ENCODE assay signal across 13 cellular contexts in the genomic region with DNA sequence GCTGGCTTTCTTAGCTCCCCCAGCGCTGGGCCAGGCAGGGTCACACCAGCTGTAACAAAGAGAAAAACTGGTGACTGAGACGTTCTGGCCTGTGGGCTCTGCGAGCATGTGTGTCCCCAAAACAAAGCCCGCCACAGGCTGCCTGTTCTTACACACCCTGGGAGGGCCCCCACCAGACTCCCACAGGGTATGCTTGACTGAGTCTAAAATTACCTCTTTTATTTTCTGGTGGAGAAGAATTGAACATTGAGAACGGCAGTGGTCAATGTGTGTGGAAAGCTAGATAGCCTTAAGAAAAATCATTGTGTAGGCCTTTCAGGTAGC. TPM values are rescaled to one million over a fixed set of nuclear protein-coding genes. Genes with fewer than 3 reads are reported as not detected.
DNase-seq lines count a peak whose midpoint lies in the region; ATAC-seq and TF ChIP-seq lines count a peak whose summit lies in the region.
"Had no signal": no experiment of that assay in that cellular context is flagged by ENCODE, and none has a peak within 500 bp of the region (broad histone marks: within the 10 kb centered on the region; RNA-seq: fewer than 3 reads in every experiment).

No MANE protein-coding gene starts in this region.

- H3K36me3 Mint-ChIP-seq in neural progenitor cell: no peaks in the 10 kb centered on the region

- H3K4me3 Mint-ChIP-seq in neural progenitor cell: no peak overlapping the region

- DNase-seq in neural progenitor cell (ENCODE audit: low spot score) (no peak), osteoblast (ENCODE audit: insufficient read length, low spot score, missing footprints) (no peak), colonic mucosa (no peak), NOMO-1 treated with DMSO at 0.1 percent for 48 hours (lab: John Stamatoyannopoulos, UW; ENCODE audit: unreplicated experiment) (no peak), breast epithelium (ENCODE audit: low spot score in 2 of 2) (no peak)
- DNase-seq: Karpas-422, NCI-H82, spleen, T1000 had no signal

- H3K4me1 ChIP-seq in HEK293 (ENCODE audit: control insufficient read depth, insufficient read depth, low read length) (peaks cover 8% of the 10 kb centered on the region; the same call in 1 of the 2 replicates), neural progenitor cell (peaks cover 38% of the 10 kb centered on the region), osteoblast (ENCODE audit: insufficient read depth, low read length) (no peaks in the 10 kb centered on the region), colonic mucosa (no peaks in the 10 kb centered on the region), breast epithelium (no peaks in the 10 kb centered on the region)

- H3K4me1 Mint-ChIP-seq in neural progenitor cell: peaks cover 55% of the 10 kb centered on the region

- H3K9ac ChIP-seq in neural progenitor cell (no peak overlapping the region), colonic mucosa (ENCODE audit: low read depth in 2 of 2, low read length in 2 of 2) (no peak overlapping the region)

- H2AFZ ChIP-seq in neural progenitor cell (replicated peaks) (no peak overlapping the region), osteoblast (ENCODE audit: low read length) (no peak overlapping the region)

- POLR2A ChIA-PET in HEK293 (lab: Yijun Ruan, JAX): no interaction called here

- intact Hi-C loops in colonic mucosa (cut with DNase I): no loop called here
- intact Hi-C loops in breast epithelium (cut with DNase I; ENCODE audit: low total_unique reads): no loop called here

- no peaks in the 10 kb centered on the region for H3K9me3 Mint-ChIP-seq in neural progenitor cell

- ATAC-seq in GM18870 (IDR thresholded peaks at IDR 0.05; ENCODE audit: unreplicated experiment): peak; percentile 29
- ATAC-seq in HG03520 (IDR thresholded peaks at IDR 0.05; ENCODE audit: unreplicated experiment): peak; percentile 51
- ATAC-seq: gastroesophageal sphincter had no signal

- H3K4me3 ChIP-seq in HEK293 (ENCODE audit: low read depth, low read length): no peak overlapping the region
- H3K4me3 ChIP-seq in neural progenitor cell: no peak overlapping the region
- no peak overlapping the region for H3K4me3 ChIP-seq in osteoblast (ENCODE audit: insufficient read depth, low read length)
- no peak overlapping the region for H3K4me3 ChIP-seq in colonic mucosa
- H3K4me3 ChIP-seq in breast epithelium: no peak overlapping the region
- H3K4me3 ChIP-seq: gastroesophageal sphincter, spleen had no signal

- no peak for TF ChIP-seq CTCF in HEK293 (tag by site-specific recombination; IDR thresholded peaks at IDR 0.05)
- TF ChIP-seq CTCF in neural progenitor cell (IDR thresholded peaks at IDR 0.05): no peak
- TF ChIP-seq CTCF in osteoblast (IDR thresholded peaks at IDR 0.05; ENCODE audit: extremely low read depth, low read depth, low read length): no peak
- no peak for TF ChIP-seq CTCF in colonic mucosa (IDR thresholded peaks at IDR 0.05)
- no peak for TF ChIP-seq CTCF in breast epithelium (IDR thresholded peaks at IDR 0.05)

- H3K9me3 ChIP-seq in HEK293 (ENCODE audit: control insufficient read depth, insufficient read depth, low read depth, low read length) (no peaks in the 10 kb centered on the region), neural progenitor cell (ENCODE audit: low read depth) (no peaks in the 10 kb centered on the region), osteoblast (ENCODE audit: low read depth, low read length) (no peaks in the 10 kb centered on the region), colonic mucosa (no peaks in the 10 kb centered on the region), breast epithelium (no peaks in the 10 kb centered on the region)
- H3K9me3 ChIP-seq: gastroesophageal sphincter, spleen had no signal

- H3K27ac ChIP-seq in HEK293 (ENCODE audit: extremely low read depth, low read depth, low read length) (no peak overlapping the region), neural progenitor cell (no peak overlapping the region), osteoblast (ENCODE audit: low read depth, low read length) (no peak overlapping the region), colonic mucosa (no peak overlapping the region), breast epithelium (no peak overlapping the region)

- H3K27me3 ChIP-seq in neural progenitor cell (peaks cover 11% of the 10 kb centered on the region), osteoblast (ENCODE audit: insufficient read depth, low read length) (peaks cover 44% of the 10 kb centered on the region), colonic mucosa (no peaks in the 10 kb centered on the region), breast epithelium (no peaks in the 10 kb centered on the region)

- H3F3A ChIP-seq in neural progenitor cell (ENCODE audit: low read depth): no peaks in the 10 kb centered on the region

- no peak overlapping the region for H3K4me2 ChIP-seq in neural progenitor cell
- no peak overlapping the region for H3K4me2 ChIP-seq in osteoblast (ENCODE audit: insufficient read depth, low read length)

- H3K79me2 ChIP-seq in neural progenitor cell (ENCODE audit: low read depth) (no peaks in the 10 kb centered on the region), osteoblast (ENCODE audit: insufficient read depth, low read length) (no peaks in the 10 kb centered on the region)

- CTCF ChIA-PET in HEK293 (lab: Yijun Ruan, JAX): no interaction called here

- no peak for TF ChIP-seq POLR2A in breast epithelium (IDR thresholded peaks at IDR 0.05)

- no peaks in the 10 kb centered on the region for H3K36me3 ChIP-seq in HEK293 (ENCODE audit: control insufficient read depth in 2 of 2, insufficient read depth in 1 of 2, low read length in 2 of 2)
- H3K36me3 ChIP-seq in neural progenitor cell: no peaks in the 10 kb centered on the region
- H3K36me3 ChIP-seq in osteoblast (ENCODE audit: insufficient read depth, low read length): no peaks in the 10 kb centered on the region
- H3K36me3 ChIP-seq in colonic mucosa: no peaks in the 10 kb centered on the region
- no peaks in the 10 kb centered on the region for H3K36me3 ChIP-seq in breast epithelium
- H3K36me3 ChIP-seq: gastroesophageal sphincter, spleen had no signal

- peak overlapping the region; percentile 29 for H3K27ac Mint-ChIP-seq in neural progenitor cell

- H4K20me1 ChIP-seq in neural progenitor cell (ENCODE audit: low read depth): no peaks in the 10 kb centered on the region
- H4K20me1 ChIP-seq in osteoblast (ENCODE audit: insufficient read depth, low read length): no peaks in the 10 kb centered on the region

- peaks cover 5% of the 10 kb centered on the region for H3K27me3 Mint-ChIP-seq in neural progenitor cell (ENCODE audit: insufficient read depth, low read depth)

TF ChIP-seq in HEK293, 187 proteins besides CTCF, POLR2A, EP300 and RAD21:
- TF ChIP-seq GLIS1 (tag by site-specific recombination; IDR thresholded peaks at IDR 0.05): peak; percentile 83
- no peak for TF ChIP-seq ZNF146 (tag by site-specific recombination; IDR thresholded peaks at IDR 0.05)
- no peak for TF ChIP-seq ZNF155 (tag by site-specific recombination; IDR thresholded peaks at IDR 0.05)

RNA-seq across cellular contexts. Expression of gene C10orf71, which starts 0.8 kb away (rescaled TPM):
- total RNA-seq in neural progenitor cell (ENCODE audit: low replicate concordance): not detected in 2 replicates
- total RNA-seq in osteoblast: not detected in 2 replicates
- not detected for total RNA-seq in colonic mucosa
- not detected for total RNA-seq in breast epithelium
- total RNA-seq: spleen had no signal
